8 cellular contexts compared by ENCODE assay signal in the genomic region with DNA sequence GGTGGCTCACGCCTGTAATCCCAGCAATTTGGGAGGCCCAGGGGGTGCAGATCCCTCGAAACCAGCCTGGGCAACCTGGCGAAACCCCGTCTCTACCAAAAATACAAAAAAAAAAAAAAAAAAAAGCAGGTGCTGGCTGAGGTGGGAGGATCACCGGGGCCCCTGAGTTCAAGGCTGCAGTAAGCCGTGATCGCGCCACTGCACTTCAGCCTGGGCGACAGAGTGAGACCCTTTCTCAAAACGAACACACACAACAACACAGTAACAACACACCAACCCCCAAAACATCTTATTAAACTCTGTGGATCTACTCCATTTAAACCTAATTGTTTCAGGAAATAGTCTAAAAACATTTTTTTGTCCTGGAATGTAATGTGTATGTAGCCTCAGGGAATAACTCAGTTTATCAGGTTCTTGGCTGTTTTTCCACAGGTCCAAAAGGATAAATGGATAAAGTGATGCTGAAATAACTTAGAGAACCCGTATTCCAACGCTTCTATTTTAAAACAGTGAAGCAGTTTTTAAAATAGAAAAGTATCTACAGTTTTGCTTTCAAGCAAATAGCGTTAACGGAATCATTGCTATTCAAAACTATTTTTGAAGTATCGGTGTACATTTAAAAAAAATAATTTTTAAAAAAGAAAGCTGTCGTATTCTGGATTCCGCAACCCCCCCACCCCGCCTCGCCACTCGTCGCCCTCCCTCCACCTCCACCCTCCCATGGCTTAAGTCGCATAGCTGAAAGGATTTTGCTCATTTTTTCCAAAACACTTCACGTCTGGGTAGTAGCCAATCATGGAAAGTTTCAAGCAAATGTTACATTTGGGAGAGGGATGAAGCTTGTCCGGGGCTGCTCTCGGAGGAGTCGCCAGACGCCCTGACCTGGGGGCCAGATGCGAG. TPM values are rescaled to one million over a fixed set of nuclear protein-coding genes. Genes with fewer than 3 reads are reported as not detected.
DNase-seq lines count a peak whose midpoint lies in the region; ATAC-seq and TF ChIP-seq lines count a peak whose summit lies in the region.

No MANE protein-coding gene starts in this region.

- peaks cover 35% of the 10 kb centered on the region for H4K20me1 ChIP-seq in DND-41 (ENCODE audit: insufficient read depth, low read length)

- no peaks in the 10 kb centered on the region for H3K27me3 ChIP-seq in DND-41 (ENCODE audit: insufficient read depth, low read length, poor library complexity)
- H3K27me3 ChIP-seq in left ventricle myocardium inferior (ENCODE audit: low read depth) = no peaks in the 10 kb centered on the region
- no peaks in the 10 kb centered on the region for H3K27me3 ChIP-seq in spleen (replicated peaks in 1 of 7)

- intact Hi-C loops in left ventricle myocardium inferior (cut with micrococcal nuclease) (no loop called here), spleen (cut with DNase I; ENCODE audit: low total_unique reads) (no loop called here)

- WGBS in spleen, 5 donors = 20 to 34% (median 27%) methylated on average over 27 to 28 of the region's 28 CpGs

- no peak for TF ChIP-seq POLR2A in spleen (IDR thresholded peaks at IDR 0.05)

- no peak for TF ChIP-seq CTCF in DND-41 (IDR thresholded peaks at IDR 0.05; ENCODE audit: borderline replicate concordance, extremely low read depth, low read length, poor library complexity, severe bottlenecking)
- TF ChIP-seq CTCF in left ventricle myocardium inferior (IDR thresholded peaks at IDR 0.05; ENCODE audit: borderline replicate concordance) = no peak
- no peak for TF ChIP-seq CTCF in spleen (IDR thresholded peaks at IDR 0.05 in 8 of 11, conservative IDR thresholded peaks at IDR 0.05 in 3 of 11)

- H3K36me3 ChIP-seq in DND-41 (ENCODE audit: insufficient read depth, low read length) = peaks cover 30% of the 10 kb centered on the region
- no peaks in the 10 kb centered on the region for H3K36me3 ChIP-seq in left ventricle myocardium inferior
- no peaks in the 10 kb centered on the region for H3K36me3 ChIP-seq in spleen

- DNase-seq in DND-41 (no peak), Kasumi-1 (lab: John Stamatoyannopoulos, UW) (peak; percentile 64 to 67), left ventricle myocardium inferior (no peak), spleen (no peak)
- DNase-seq in activated naive CD4-positive, alpha-beta T cell treated with Interleukin-2 at 50 U/mL for 16 hours = peak; percentile 44

- peak overlapping the region; percentile 97 for H3K27ac ChIP-seq in DND-41 (ENCODE audit: low read length)
- peak overlapping the region; percentile 99 for H3K27ac ChIP-seq in left ventricle myocardium inferior (replicated peaks)
- peak overlapping the region; percentile 94 to 99 (median 98) for H3K27ac ChIP-seq in spleen

- H3K4me1 ChIP-seq in DND-41 (ENCODE audit: insufficient read depth, low read length) = peaks cover 54% of the 10 kb centered on the region
- peaks cover 53% of the 10 kb centered on the region for H3K4me1 ChIP-seq in left ventricle myocardium inferior
- H3K4me1 ChIP-seq in spleen = peaks cover 30 to 73% (median 54%) of the 10 kb centered on the region in 6 donors

- H3K4me3 ChIP-seq in DND-41 (ENCODE audit: low read depth in 1 of 2, low read length in 2 of 2) (peak overlapping the region; percentile 36 to 91; a peak in 3 of 4 replicates), left ventricle myocardium inferior (peak overlapping the region; percentile 91), spleen (peak overlapping the region; percentile 77 to 95 (median 90))

- no peaks in the 10 kb centered on the region for H3K9me3 ChIP-seq in DND-41 (ENCODE audit: insufficient read depth, low read length, severe bottlenecking)
- no peaks in the 10 kb centered on the region for H3K9me3 ChIP-seq in left ventricle myocardium inferior (replicated peaks)
- no peaks in the 10 kb centered on the region for H3K9me3 ChIP-seq in spleen

- peak overlapping the region; percentile 100 for H2AFZ ChIP-seq in DND-41 (ENCODE audit: low read depth, low read length)

- peaks cover 44% of the 10 kb centered on the region for H3K79me2 ChIP-seq in DND-41 (ENCODE audit: insufficient read depth, low read length)

- ATAC-seq in DND-41 (ENCODE audit: insufficient read depth, low read depth) = no peak
- no peak for ATAC-seq in HG03135 (IDR thresholded peaks at IDR 0.05; ENCODE audit: unreplicated experiment)
- ATAC-seq in GM21360 (IDR thresholded peaks at IDR 0.05; ENCODE audit: unreplicated experiment) = no peak
- no peak for ATAC-seq in GM21423 (IDR thresholded peaks at IDR 0.05; ENCODE audit: unreplicated experiment)

- peak overlapping the region; percentile 98 for H3K9ac ChIP-seq in DND-41 (ENCODE audit: low read depth, low read length)

- peak overlapping the region; percentile 99 for H3K4me2 ChIP-seq in DND-41 (ENCODE audit: insufficient read depth, low read length)

RNA-seq across cellular contexts. Expression of a gene that starts 0.9 kb away (rescaled TPM):
- total RNA-seq in left ventricle myocardium inferior (48.4 TPM), spleen (100 to 1,000 TPM; 141 to 254 (median 211) TPM)
- polyA plus RNA-seq in spleen = 10 to 100 TPM; 42.3 to 55.9 (median 43.6) TPM

Comparison
In these comparisons a context has a peak if more than half of its experiments do, and no peak if none do; other contexts are left out.
1. DNase-seq: peak in Kasumi-1 (2 of 2) and activated naive CD4-positive, alpha-beta T cell treated with Interleukin-2 at 50 U/mL for 16 hours (single experiment); none in DND-41 (single experiment), left ventricle myocardium inferior (single experiment) and spleen (single experiment).
2. Peak in every context shown above with its lines, with median percentiles within 50 percentile points of each other: H3K27ac ChIP-seq and H3K4me3 ChIP-seq.